In genomic region chr5:160434022-160434531, GRCh38 we compare ENCODE assay signal across 9 cellular contexts. TPM values are rescaled to one million over a fixed set of nuclear protein-coding genes. Genes with fewer than 3 reads are reported as not detected.
A peak's percentile ranks its signal among the peaks of the same experiment; 100 is the strongest.
DNase-seq lines count a peak whose midpoint lies in the region; ATAC-seq and TF ChIP-seq lines count a peak whose summit lies in the region.
"Had no signal": no experiment of that assay in that cellular context is flagged by ENCODE, and none has a peak within 500 bp of the region (broad histone marks: within the 10 kb centered on the region; RNA-seq: fewer than 3 reads in every experiment).

No MANE protein-coding gene starts in this region.

- ATAC-seq in GM18867 (IDR thresholded peaks at IDR 0.05; ENCODE audit: unreplicated experiment) (peak; percentile 81), GM21737 (IDR thresholded peaks at IDR 0.05; ENCODE audit: unreplicated experiment) (peak; percentile 72), body of pancreas (no peak)
- ATAC-seq: Panc1 had no signal

- H3K27me3 ChIP-seq in Loucy (ENCODE audit: insufficient read depth, low read length, poor library complexity, severe bottlenecking), result no peaks in the 10 kb centered on the region
- H3K27me3 ChIP-seq in body of pancreas, result no peaks in the 10 kb centered on the region
- H3K27me3 ChIP-seq in osteoblast (ENCODE audit: insufficient read depth, low read length), result no peaks in the 10 kb centered on the region

- H3K9ac ChIP-seq in Loucy (ENCODE audit: low read depth, low read length, poor library complexity, severe bottlenecking), result no peak overlapping the region

- no peak overlapping the region for H3K27ac ChIP-seq in body of pancreas
- peak overlapping the region; percentile 82 for H3K27ac ChIP-seq in temporal lobe (ENCODE audit: low read depth, low read length)
- H3K27ac ChIP-seq in osteoblast (ENCODE audit: low read depth, low read length), result no peak overlapping the region

- H3K4me2 ChIP-seq in Loucy (ENCODE audit: low read depth, low read length, poor library complexity, severe bottlenecking) (peak overlapping the region; percentile 27), osteoblast (ENCODE audit: insufficient read depth, low read length) (no peak overlapping the region)

- no peak overlapping the region for H2AFZ ChIP-seq in Loucy (ENCODE audit: low read length)
- H2AFZ ChIP-seq in osteoblast (ENCODE audit: low read length), result no peak overlapping the region

- H3K9me3 ChIP-seq in Loucy (ENCODE audit: insufficient read depth, low read depth, low read length) (no peaks in the 10 kb centered on the region), body of pancreas (no peaks in the 10 kb centered on the region), osteoblast (ENCODE audit: low read depth, low read length) (no peaks in the 10 kb centered on the region)

- H3K9me2 ChIP-seq in Loucy (replicated peaks; ENCODE audit: low read depth, low read length), result no peaks in the 10 kb centered on the region

- no peaks in the 10 kb centered on the region for H3F3A ChIP-seq in Loucy (ENCODE audit: low read depth)

- H3K4me1 ChIP-seq in Loucy (ENCODE audit: insufficient read depth, low read length, poor library complexity, severe bottlenecking) (no peaks in the 10 kb centered on the region), body of pancreas (peaks cover 10% of the 10 kb centered on the region), osteoblast (ENCODE audit: insufficient read depth, low read length) (peaks cover 7% of the 10 kb centered on the region)

- no peak for TF ChIP-seq POLR2A in body of pancreas (IDR thresholded peaks at IDR 0.05)

- no peak overlapping the region for H3K4me3 ChIP-seq in Loucy (ENCODE audit: low read length, poor library complexity, severe bottlenecking)
- H3K4me3 ChIP-seq in body of pancreas, result no peak overlapping the region
- H3K4me3 ChIP-seq in osteoblast (ENCODE audit: insufficient read depth, low read length), result no peak overlapping the region

- WGBS in body of pancreas, 2 donors, result 57 to 62% methylated on average over 9 of the region's 9 CpGs

- H4K20me1 ChIP-seq in Loucy (ENCODE audit: insufficient read depth, low read length, poor library complexity, severe bottlenecking), result no peaks in the 10 kb centered on the region
- H4K20me1 ChIP-seq in osteoblast (ENCODE audit: insufficient read depth, low read length), result no peaks in the 10 kb centered on the region

- TF ChIP-seq CTCF in Loucy (conservative IDR thresholded peaks at IDR 0.05; ENCODE audit: low read length), result no peak
- no peak for TF ChIP-seq CTCF in body of pancreas (IDR thresholded peaks at IDR 0.05)
- TF ChIP-seq CTCF in osteoblast (IDR thresholded peaks at IDR 0.05; ENCODE audit: extremely low read depth, low read depth, low read length), result no peak

- intact Hi-C loops in body of pancreas (cut with DNase I), result no loop called here

- H3K36me3 ChIP-seq in Loucy (ENCODE audit: insufficient read depth, low read length), result peaks cover under 1% of the 10 kb centered on the region; the same call in 1 of the 2 replicates
- H3K36me3 ChIP-seq in body of pancreas (replicated peaks in 1 of 2; ENCODE audit: insufficient read depth in 1 of 2, low read depth in 2 of 2), result no peaks in the 10 kb centered on the region
- H3K36me3 ChIP-seq in osteoblast (ENCODE audit: insufficient read depth, low read length), result peaks cover 8% of the 10 kb centered on the region

- peak in 3 of 4 donors; percentile 51 to 60 (median 51) for DNase-seq in body of pancreas
- DNase-seq in NCI-H2196 treated with DMSO at 0.1 percent for 48 hours (lab: John Stamatoyannopoulos, UW; ENCODE audit: unreplicated experiment), result no peak
- DNase-seq in osteoblast (ENCODE audit: insufficient read length, low spot score, missing footprints), result no peak
- DNase-seq in HT-29 (ENCODE audit: low spot score), result no peak

- H3K79me2 ChIP-seq in Loucy (ENCODE audit: insufficient read depth, low read length), result no peaks in the 10 kb centered on the region
- H3K79me2 ChIP-seq in osteoblast (ENCODE audit: insufficient read depth, low read length), result no peaks in the 10 kb centered on the region

RNA-seq across cellular contexts. Expression of gene PTTG1, which starts 12.4 kb away (rescaled TPM):
- total RNA-seq in body of pancreas (1 to 10 TPM; 5.7 to 6.6 TPM), temporal lobe (14.8 TPM), osteoblast (29.8 and 41.3 TPM in 2 replicates)
- 99.1 and 131 TPM in 2 replicates for total RNA-seq in HT-29 (2014; rRNA removed; shearing (Covaris generic))

RNA-seq across cellular contexts. Expression of gene SLU7, which starts 15.2 kb away (rescaled TPM):
- 10 to 100 TPM; 18.8 to 42.8 TPM for total RNA-seq in body of pancreas
- 56.5 TPM for total RNA-seq in temporal lobe
- total RNA-seq in osteoblast, result 54.5 and 75.6 TPM in 2 replicates
- total RNA-seq in HT-29 (2014; rRNA removed; shearing (Covaris generic)), result 13.2 and 24.6 TPM in 2 replicates

RNA-seq across cellular contexts. Expression of gene FAM200C, which starts 34.2 kb away (rescaled TPM):
- total RNA-seq in body of pancreas (1 to 10 TPM; 4.6 to 6.0 TPM), temporal lobe (21.1 TPM), osteoblast (3.6 and 5.6 TPM in 2 replicates)
- total RNA-seq in HT-29 (2014; rRNA removed; shearing (Covaris generic)), result 0.91 and 1.2 TPM in 2 replicates

Comparison
In these comparisons a context has a peak if more than half of its experiments do, and no peak if none do; other contexts are left out.
1. DNase-seq: peak in body of pancreas (3 of 4); none in NCI-H2196 treated with DMSO at 0.1 percent for 48 hours (single experiment), osteoblast (single experiment) and HT-29 (single experiment).